8 cellular contexts compared by ENCODE assay signal in genomic region chr7:41881313-41882130, GRCh38.
DNase-seq lines count a peak whose midpoint lies in the region; ATAC-seq, FAIRE-seq and TF ChIP-seq lines count a peak whose summit lies in the region.

No MANE protein-coding gene starts in this region.

- H3K4me1 ChIP-seq in GM12878 (ENCODE audit: control insufficient read depth, insufficient read depth, low read length) (peaks cover 32% of the 10 kb centered on the region), SJCRH30 (no peaks in the 10 kb centered on the region)

- 0% methylated on average over 13 of the region's 13 CpGs for WGBS in GM12878 (ENCODE audit: insufficient coverage, insufficient replicate concordance, low lambda C conversion rate, missing lambda C conversion rate)

- peak overlapping the region; percentile 73 for H3K4me2 ChIP-seq in GM12878 (ENCODE audit: control insufficient read depth, insufficient read depth)

- H3K9me3 ChIP-seq in GM12878 (replicated peaks; ENCODE audit: control insufficient read depth, insufficient read depth, low read length), result peaks cover 12% of the 10 kb centered on the region; the same call in 2 of the 3 replicates
- no peaks in the 10 kb centered on the region for H3K9me3 ChIP-seq in SJCRH30 (replicated peaks)

- H3K36me3 ChIP-seq in GM12878 (ENCODE audit: control insufficient read depth in 2 of 2, insufficient read depth in 2 of 2, low read length in 1 of 2) (no peaks in the 10 kb centered on the region), SJCRH30 (no peaks in the 10 kb centered on the region)

- ATAC-seq in HG03095 (IDR thresholded peaks at IDR 0.05; ENCODE audit: unreplicated experiment), result peak; percentile 94
- ATAC-seq in GM12878, result peak; percentile 90

- no peak for TF ChIP-seq RAD21 in GM12878 (IDR thresholded peaks at IDR 0.05; ENCODE audit: insufficient read depth, low read depth, low read length)

- POLR2A ChIA-PET in GM12878 (lab: Charles Lee), result interaction anchor here (0.7 to 2.0 kb wide), 6 partner anchors 11 to 73 kb away, joined by 3 to 11 read pairs (median 4); no protein-coding TSS in a partner anchor

- no peak overlapping the region for H2AFZ ChIP-seq in GM12878 (ENCODE audit: control insufficient read depth, low read depth, low read length)

- no peak for TF ChIP-seq CTCF in GM12878 (IDR thresholded peaks at IDR 0.05 in 2 of 3, conservative IDR thresholded peaks at IDR 0.05 in 1 of 3; ENCODE audit: control insufficient read depth in 2 of 3, extremely low read depth in 1 of 3, insufficient read depth in 1 of 3, low read depth in 3 of 3, low read length in 3 of 3)

- H4K20me1 ChIP-seq in GM12878 (ENCODE audit: control insufficient read depth, insufficient read depth), result no peaks in the 10 kb centered on the region

- H3K4me3 ChIP-seq in GM12878 (peak overlapping the region; percentile 22; the same call in 1 of the 2 replicates), SJCRH30 (no peak overlapping the region)

- TF ChIP-seq EP300 in GM12878 (IDR thresholded peaks at IDR 0.05; ENCODE audit: borderline replicate concordance in 1 of 2, control insufficient read depth in 1 of 2, low read depth in 2 of 2, low read length in 2 of 2), result peak; percentile 99 to 100

- CTCF ChIA-PET in GM12878 (lab: Yijun Ruan, JAX), result interaction anchor here (0.7 to 2.7 kb wide), 12 partner anchors 11 to 177 kb away, joined by 3 to 16 read pairs (median 4); no protein-coding TSS in a partner anchor

- intact Hi-C loops in GM12878 (cut with micrococcal nuclease; ENCODE audit: unreplicated experiment), result loop anchor here (2.0 to 10.0 kb wide), 6 partner anchors 59 to 777 kb away; partner anchors contain the start of gene INHBA

- H3K27ac ChIP-seq in GM12878 (ENCODE audit: control insufficient read depth, insufficient read depth) (peak overlapping the region; percentile 92), SJCRH30 (no peak overlapping the region)

- DNase-seq in T-helper 22 cell (ENCODE audit: low read depth) (peak; percentile 19), GM12878 (ENCODE audit: low read depth, low spot score) (peak; percentile 98), COR-L47 (lab: John Stamatoyannopoulos, UW) (no peak), SJCRH30 (no peak), NCI-H524 treated with DMSO at 0.1 percent for 48 hours (lab: John Stamatoyannopoulos, UW) (no peak)
- DNase-seq in stimulated activated CD4-positive, alpha-beta T cell treated with anti-CD3 and anti-CD28 coated beads, Interleukin-12 subunit alpha, Interleukin-12 subunit beta, amount 100 ng/mL, for 24 hours (ENCODE audit: low read depth in 2 of 2), result peak; percentile 63 to 68

- H3K79me2 ChIP-seq in GM12878 (ENCODE audit: control insufficient read depth, insufficient read depth, low read length), result no peaks in the 10 kb centered on the region

- peak; percentile 92 for FAIRE-seq in GM12878 (lab: Jason Lieb, UNC)

- RAD21 ChIA-PET in GM12878 (lab: Charles Lee; ENCODE audit: unreplicated experiment), result interaction anchor here (0.9 to 4.3 kb wide), 19 partner anchors 9 to 878 kb away, joined by 3 to 68 read pairs (median 5); no protein-coding TSS in a partner anchor

- H3K27me3 ChIP-seq in GM12878 (replicated peaks in 1 of 2; ENCODE audit: control insufficient read depth in 2 of 2, insufficient read depth in 2 of 2, low read length in 1 of 2), result no peaks in the 10 kb centered on the region
- H3K27me3 ChIP-seq in SJCRH30, result peaks cover 23% of the 10 kb centered on the region

- in situ Hi-C loops in GM18951 (cut with MboI; ENCODE audit: low sequenced_read_pairs, unreplicated experiment), result no loop called here
- in situ Hi-C loops in GM12878 (cut with MboI), result loop anchor here (5.0 kb wide), 1 partner anchor 149 kb away; no protein-coding TSS in a partner anchor

- H3K9ac ChIP-seq in GM12878 (ENCODE audit: control insufficient read depth, insufficient read depth, low read length), result peak overlapping the region; percentile 46; the same call in 1 of the 2 replicates

- TF ChIP-seq POLR2A in GM18951 (IDR thresholded peaks at IDR 0.05; ENCODE audit: extremely low read depth, insufficient read depth, insufficient read length) (peak; percentile 23), GM12878 (IDR thresholded peaks at IDR 0.05; ENCODE audit: low read depth, low read length) (no peak)

- SMC1A ChIA-PET in GM12878 (lab: Charles Lee; ENCODE audit: uncharacterized antibody, unreplicated experiment), result interaction anchor here (0.8 to 6.6 kb wide), 25 partner anchors 11 to 1768 kb away, joined by 3 to 86 read pairs (median 4); partner anchors contain the start of genes MRPL32 and PSMA2

- BruUV-seq in GM12878 (replicated peaks; lab: Mats Ljungman, UMichigan), result no TSS peak

TF ChIP-seq in GM12878, 131 proteins besides CTCF, POLR2A, EP300 and RAD21 (continues in another document):
- TF ChIP-seq, protein P1, sequence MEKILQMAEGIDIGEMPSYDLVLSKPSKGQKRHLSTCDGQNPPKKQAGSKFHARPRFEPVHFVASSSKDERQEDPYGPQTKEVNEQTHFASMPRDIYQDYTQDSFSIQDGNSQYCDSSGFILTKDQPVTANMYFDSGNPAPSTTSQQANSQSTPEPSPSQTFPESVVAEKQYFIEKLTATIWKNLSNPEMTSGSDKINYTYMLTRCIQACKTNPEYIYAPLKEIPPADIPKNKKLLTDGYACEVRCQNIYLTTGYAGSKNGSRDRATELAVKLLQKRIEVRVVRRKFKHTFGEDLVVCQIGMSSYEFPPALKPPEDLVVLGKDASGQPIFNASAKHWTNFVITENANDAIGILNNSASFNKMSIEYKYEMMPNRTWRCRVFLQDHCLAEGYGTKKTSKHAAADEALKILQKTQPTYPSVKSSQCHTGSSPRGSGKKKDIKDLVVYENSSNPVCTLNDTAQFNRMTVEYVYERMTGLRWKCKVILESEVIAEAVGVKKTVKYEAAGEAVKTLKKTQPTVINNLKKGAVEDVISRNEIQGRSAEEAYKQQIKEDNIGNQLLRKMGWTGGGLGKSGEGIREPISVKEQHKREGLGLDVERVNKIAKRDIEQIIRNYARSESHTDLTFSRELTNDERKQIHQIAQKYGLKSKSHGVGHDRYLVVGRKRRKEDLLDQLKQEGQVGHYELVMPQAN (conservative IDR thresholded peaks at IDR 0.05), result no peak
- TF ChIP-seq ZBED1 (IDR thresholded peaks at IDR 0.05; ENCODE audit: borderline replicate concordance) (peak; percentile 97), MYB (IDR thresholded peaks at IDR 0.05; ENCODE audit: borderline replicate concordance, low read depth, low read length) (peak; percentile 61; the same call in 1 of the 2 replicates), ZNF622 (IDR thresholded peaks at IDR 0.05) (no peak), SREBF1 (IDR thresholded peaks at IDR 0.05; ENCODE audit: low read length) (no peak), MEF2A (IDR thresholded peaks at IDR 0.05; ENCODE audit: insufficient read depth, low read depth, low read length) (peak; percentile 99), MAX (IDR thresholded peaks at IDR 0.05; ENCODE audit: low read depth, low read length) (peak; percentile 79), RCOR1 (conservative IDR thresholded peaks at IDR 0.05; ENCODE audit: low read depth, low read length) (peak; percentile 37; the same call in 1 of the 2 replicates), EED (IDR thresholded peaks at IDR 0.05; ENCODE audit: low read depth) (peak; percentile 96), MXI1 (IDR thresholded peaks at IDR 0.05; ENCODE audit: low read depth, low read length) (peak; percentile 83), SMARCA5 (IDR thresholded peaks at IDR 0.05) (peak; percentile 86), SRF (IDR thresholded peaks at IDR 0.05; ENCODE audit: low read depth in 2 of 2, low read length in 2 of 2) (0 out of 4 replicates have a peak, but pooled peaks of 1 of the 2 experiments have one; percentile 8), CEBPB (IDR thresholded peaks at IDR 0.05; ENCODE audit: borderline replicate concordance in 1 of 2, low read depth in 2 of 2, low read length in 2 of 2) (peak in 1 of 2 experiments; percentile 92; a peak in 2 of 4 replicates), ZNF207 (IDR thresholded peaks at IDR 0.05; ENCODE audit: borderline replicate concordance) (no peak)
- TF ChIP-seq, protein P2, sequence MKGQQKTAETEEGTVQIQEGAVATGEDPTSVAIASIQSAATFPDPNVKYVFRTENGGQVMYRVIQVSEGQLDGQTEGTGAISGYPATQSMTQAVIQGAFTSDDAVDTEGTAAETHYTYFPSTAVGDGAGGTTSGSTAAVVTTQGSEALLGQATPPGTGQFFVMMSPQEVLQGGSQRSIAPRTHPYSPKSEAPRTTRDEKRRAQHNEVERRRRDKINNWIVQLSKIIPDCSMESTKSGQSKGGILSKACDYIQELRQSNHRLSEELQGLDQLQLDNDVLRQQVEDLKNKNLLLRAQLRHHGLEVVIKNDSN (IDR thresholded peaks at IDR 0.05; ENCODE audit: borderline replicate concordance, extremely low read length, insufficient read depth, low read depth, low read length), result peak; percentile 79
- TF ChIP-seq, protein P3, sequence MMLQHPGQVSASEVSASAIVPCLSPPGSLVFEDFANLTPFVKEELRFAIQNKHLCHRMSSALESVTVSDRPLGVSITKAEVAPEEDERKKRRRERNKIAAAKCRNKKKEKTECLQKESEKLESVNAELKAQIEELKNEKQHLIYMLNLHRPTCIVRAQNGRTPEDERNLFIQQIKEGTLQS (IDR thresholded peaks at IDR 0.05; ENCODE audit: borderline replicate concordance, extremely low read depth, low read depth, low read length), result peak; percentile 60; the same call in 1 of the 2 replicates

Comparison
In these comparisons a context has a peak if more than half of its experiments do, and no peak if none do; other contexts are left out.
1. DNase-seq: peak in T-helper 22 cell (single experiment), GM12878 (single experiment) and stimulated activated CD4-positive, alpha-beta T cell treated with anti-CD3 and anti-CD28 coated beads, Interleukin-12 subunit alpha, Interleukin-12 subunit beta, amount 100 ng/mL, for 24 hours (2 of 2); none in COR-L47 (single experiment), SJCRH30 (0 of 2) and NCI-H524 treated with DMSO at 0.1 percent for 48 hours (single experiment).